Comparison of ENCODE assay signal across 22 cellular contexts in genomic region chr4:181968371-181968770, GRCh38.
A peak's percentile ranks its signal among the peaks of the same experiment; 100 is the strongest.
DNase-seq lines count a peak whose midpoint lies in the region; ATAC-seq, FAIRE-seq and TF ChIP-seq lines count a peak whose summit lies in the region.
"Had no signal": no experiment of that assay in that cellular context is flagged by ENCODE, and none has a peak within 500 bp of the region (broad histone marks: within the 10 kb centered on the region; RNA-seq: fewer than 3 reads in every experiment).

No MANE protein-coding gene starts in this region.

- no peak overlapping the region for H3K27ac Mint-ChIP-seq in CD8-positive, alpha-beta T cell
- H3K27ac Mint-ChIP-seq: GM23338, memory B cell, nephron progenitor cell had no signal

- H3K36me3 ChIP-seq in brain microvascular endothelial cell (replicated peaks): no peaks in the 10 kb centered on the region
- H3K36me3 ChIP-seq in CD8-positive, alpha-beta T cell (ENCODE audit: insufficient read depth, low read length): no peaks in the 10 kb centered on the region
- H3K36me3 ChIP-seq in upper lobe of right lung: no peaks in the 10 kb centered on the region
- H3K36me3 ChIP-seq: uterus had no signal

- no peak overlapping the region for H3K4me3 ChIP-seq in brain microvascular endothelial cell (ENCODE audit: low read depth, low read length)
- no peak overlapping the region for H3K4me3 ChIP-seq in CD8-positive, alpha-beta T cell (ENCODE audit: low read depth, low read length)
- no peak overlapping the region for H3K4me3 ChIP-seq in upper lobe of right lung
- H3K4me3 ChIP-seq: GM23338, uterus had no signal

- in situ Hi-C loops in brain microvascular endothelial cell (cut with HindIII; ENCODE audit: low pct_ligation_motif_present, low sequenced_read_pairs): no loop called here

- DNase-seq in AG08395 (ENCODE audit: low spot score) (peak; percentile 37), HTR-8/SVneo (ENCODE audit: insufficient read length, low spot score) (peak; percentile 23), brain microvascular endothelial cell (peak; percentile 41), hepatic stellate cell (ENCODE audit: low spot score) (peak; percentile 13), upper lobe of right lung (no peak)
- no peak for DNase-seq in effector CD8-positive, alpha-beta T cell (lab: John Stamatoyannopoulos, UW)
- DNase-seq in stimulated activated CD4-positive, alpha-beta T cell treated with anti-CD3 and anti-CD28 coated beads, Interleukin-2, amount 100 ng/mL, for 48 hours: no peak
- DNase-seq in CD8-positive, alpha-beta T cell: no peak
- DNase-seq: ACHN; activated CD4-positive, CD25-positive, alpha-beta regulatory T cell treated with anti-CD3 and anti-CD28 coated beads, Interleukin-2, amount 50 U/mL, for 72 hours; activated naive CD4-positive, alpha-beta T cell treated with anti-CD3 and anti-CD28 coated beads, Interleukin-2, amount 50 U/mL, for 16 hours; GDM1; glutamatergic neuron; NCI-H1694; NCI-H510A; nephron progenitor cell; SIG-M5; uterus had no signal

- intact Hi-C loops in CD8-positive, alpha-beta T cell (cut with DNase I, micrococcal nuclease): no loop called here
- intact Hi-C loops in upper lobe of right lung (cut with DNase I): no loop called here

- H3K9me3 ChIP-seq in CD8-positive, alpha-beta T cell (ENCODE audit: low read length): no peaks in the 10 kb centered on the region
- H3K9me3 ChIP-seq in upper lobe of right lung: no peaks in the 10 kb centered on the region
- H3K9me3 ChIP-seq: uterus had no signal

- H3K27me3 ChIP-seq in brain microvascular endothelial cell (replicated peaks): no peaks in the 10 kb centered on the region
- H3K27me3 ChIP-seq in CD8-positive, alpha-beta T cell (ENCODE audit: insufficient read depth, low read length): no peaks in the 10 kb centered on the region
- H3K27me3 ChIP-seq in upper lobe of right lung: no peaks in the 10 kb centered on the region
- H3K27me3 ChIP-seq: uterus had no signal

- peaks cover 2% of the 10 kb centered on the region for H3K9me3 Mint-ChIP-seq in CD8-positive, alpha-beta T cell
- H3K9me3 Mint-ChIP-seq: GM23338, memory B cell had no signal

- no peaks in the 10 kb centered on the region for H3K36me3 Mint-ChIP-seq in CD8-positive, alpha-beta T cell
- H3K36me3 Mint-ChIP-seq: memory B cell had no signal

- peak overlapping the region; percentile 49 for H3K27ac ChIP-seq in brain microvascular endothelial cell
- no peak overlapping the region for H3K27ac ChIP-seq in CD8-positive, alpha-beta T cell (ENCODE audit: low read depth, low read length)
- H3K27ac ChIP-seq in upper lobe of right lung: no peak overlapping the region
- H3K27ac ChIP-seq: uterus had no signal

- FAIRE-seq in HTR-8/SVneo (lab: Jason Lieb, UNC): no peak
- FAIRE-seq: endometrium, islet of Langerhans had no signal

- CTCF ChIA-PET in CD8-positive, alpha-beta T cell (lab: Charles Lee): no interaction called here

- TF ChIP-seq CTCF in brain microvascular endothelial cell (IDR thresholded peaks at IDR 0.05; ENCODE audit: low read depth, low read length, missing control alignments): no peak
- TF ChIP-seq CTCF in CD8-positive, alpha-beta T cell (IDR thresholded peaks at IDR 0.05): no peak
- TF ChIP-seq CTCF in upper lobe of right lung (IDR thresholded peaks at IDR 0.05): no peak

- H3K4me1 ChIP-seq in CD8-positive, alpha-beta T cell (ENCODE audit: insufficient read depth, low read length): no peaks in the 10 kb centered on the region
- H3K4me1 ChIP-seq in upper lobe of right lung: peaks cover 3% of the 10 kb centered on the region
- H3K4me1 ChIP-seq: uterus had no signal

- no peak for ATAC-seq in CD8-positive, alpha-beta T cell
- no peak for ATAC-seq in upper lobe of right lung
- ATAC-seq: GM23338 had no signal

- no peak overlapping the region for H3K4me3 Mint-ChIP-seq in CD8-positive, alpha-beta T cell
- H3K4me3 Mint-ChIP-seq: GM23338, memory B cell, nephron progenitor cell had no signal

- no peaks in the 10 kb centered on the region for H3K4me1 Mint-ChIP-seq in CD8-positive, alpha-beta T cell (ENCODE audit: low read depth)

- POLR2A ChIA-PET in CD8-positive, alpha-beta T cell (lab: Charles Lee): no interaction called here

- H3K27me3 Mint-ChIP-seq in CD8-positive, alpha-beta T cell (ENCODE audit: low read depth): no peaks in the 10 kb centered on the region
- H3K27me3 Mint-ChIP-seq: memory B cell had no signal

Comparison
In these comparisons a context has a peak if more than half of its experiments do, and no peak if none do; other contexts are left out.
1. DNase-seq: peak in AG08395 (single experiment), HTR-8/SVneo (single experiment), brain microvascular endothelial cell (single experiment) and hepatic stellate cell (single experiment); none in effector CD8-positive, alpha-beta T cell (single experiment), stimulated activated CD4-positive, alpha-beta T cell treated with anti-CD3 and anti-CD28 coated beads, Interleukin-2, amount 100 ng/mL, for 48 hours (0 of 2), CD8-positive, alpha-beta T cell (0 of 7) and upper lobe of right lung (single experiment).